In genomic region chr14:96125536-96125935, GRCh38 we compare ENCODE assay signal across 20 cellular contexts.
DNase-seq lines count a peak whose midpoint lies in the region; ATAC-seq and TF ChIP-seq lines count a peak whose summit lies in the region.
"Had no signal": no experiment of that assay in that cellular context is flagged by ENCODE, and none has a peak within 500 bp of the region (broad histone marks: within the 10 kb centered on the region; RNA-seq: fewer than 3 reads in every experiment).

No MANE protein-coding gene starts in this region.

- H3K4me1 ChIP-seq in mesenchymal stem cell (ENCODE audit: control insufficient read depth, insufficient read depth, low read depth, low read length) = peaks cover 2% of the 10 kb centered on the region
- peaks cover 0 to 14% of the 10 kb centered on the region in 2 donors for H3K4me1 ChIP-seq in left lung

- H4K8ac ChIP-seq in mesenchymal stem cell (ENCODE audit: low read length) = no peak overlapping the region

- no peak overlapping the region for H2AFZ ChIP-seq in mesenchymal stem cell (ENCODE audit: low read depth, low read length)

- no peak overlapping the region for H2BK5ac ChIP-seq in mesenchymal stem cell (ENCODE audit: low read depth, low read length, poor library complexity, severe bottlenecking)

- no peak overlapping the region for H3K27ac Mint-ChIP-seq in progenitor cell of endocrine pancreas

- no peak overlapping the region for H3K9ac ChIP-seq in mesenchymal stem cell (ENCODE audit: low read length)

- H3K27me3 ChIP-seq in mesenchymal stem cell (ENCODE audit: control insufficient read depth in 1 of 2, insufficient read depth in 1 of 2, low read length in 2 of 2) (no peaks in the 10 kb centered on the region), left lung (no peaks in the 10 kb centered on the region)

- no peak overlapping the region for H2BK15ac ChIP-seq in mesenchymal stem cell (ENCODE audit: low read depth, poor library complexity, severe bottlenecking)

- H3K23ac ChIP-seq in mesenchymal stem cell (ENCODE audit: low read length in 2 of 2) = no peak overlapping the region

- no peaks in the 10 kb centered on the region for H3K4me1 Mint-ChIP-seq in progenitor cell of endocrine pancreas (ENCODE audit: low read depth)

- H3K4ac ChIP-seq in mesenchymal stem cell (ENCODE audit: low read depth in 1 of 2, low read length in 2 of 2) = no peak overlapping the region

- H2AK5ac ChIP-seq in mesenchymal stem cell (ENCODE audit: low read length, severe bottlenecking) = no peak overlapping the region

- no peaks in the 10 kb centered on the region for H3K36me3 ChIP-seq in mesenchymal stem cell (ENCODE audit: control insufficient read depth in 1 of 2, insufficient read depth in 2 of 2, low read depth in 1 of 2, low read length in 2 of 2)
- no peaks in the 10 kb centered on the region for H3K36me3 ChIP-seq in left lung

- H3K18ac ChIP-seq in mesenchymal stem cell (ENCODE audit: low read depth in 1 of 2, low read length in 2 of 2) = no peak overlapping the region

- DNase-seq in NCI-H2196 (lab: John Stamatoyannopoulos, UW; ENCODE audit: unreplicated experiment) (peak; percentile 5), NCI-H2196 treated with DMSO at 0.1 percent for 48 hours (lab: John Stamatoyannopoulos, UW; ENCODE audit: unreplicated experiment) (no peak), EH (ENCODE audit: low read depth) (peak; percentile 41), amniotic epithelial cell (ENCODE audit: low read depth) (peak; percentile 42), mesenchymal stem cell (peak; percentile 26), progenitor cell of endocrine pancreas (ENCODE audit: low spot score, unreplicated experiment) (no peak), left lung (no peak)
- DNase-seq: activated CD4-positive, alpha-beta T cell treated with anti-CD3 and anti-CD28 coated beads, Interleukin-2, amount 50 U/mL, for 4 hours; activated T-cell treated with anti-CD3 and anti-CD28 coated beads, Interleukin-2, amount 50 U/mL, for 4 hours; effector CD8-positive, alpha-beta T cell; hypothalamus; kidney glomerular epithelial cell; MM.1S; NCI-H2081; NCI-H82; SW 1271 had no signal

- H3K14ac ChIP-seq in mesenchymal stem cell (ENCODE audit: low read length in 2 of 2) = no peak overlapping the region

- H2BK12ac ChIP-seq in mesenchymal stem cell (ENCODE audit: low read length in 2 of 2) = peak overlapping the region in 1 of 2 experiments; percentile 34

- H3K4me2 ChIP-seq in mesenchymal stem cell (ENCODE audit: low read length, poor library complexity, severe bottlenecking) = no peak overlapping the region
- H3K4me2 ChIP-seq: A549 had no signal

- WGBS in mesenchymal stem cell = 40% methylated on average over 1 of the region's 3 CpGs

- H3K27me3 Mint-ChIP-seq in progenitor cell of endocrine pancreas = peaks cover 3% of the 10 kb centered on the region

- no peak for ATAC-seq in GM21526 (IDR thresholded peaks at IDR 0.05; ENCODE audit: low FRiP score, unreplicated experiment)
- no peak for ATAC-seq in left lung
- ATAC-seq: A549, GM12878 had no signal

- peaks cover 3% of the 10 kb centered on the region for H3K9me3 Mint-ChIP-seq in progenitor cell of endocrine pancreas (ENCODE audit: low read depth)
- H3K9me3 Mint-ChIP-seq: activated T-cell treated with anti-CD3 and anti-CD28 coated beads, Interleukin-2, amount 50 U/mL, for 4 hours had no signal

- H2BK120ac ChIP-seq in mesenchymal stem cell (ENCODE audit: low read depth, low read length) = no peak overlapping the region

- H3K4me3 Mint-ChIP-seq in progenitor cell of endocrine pancreas (ENCODE audit: low read depth) = no peak overlapping the region

- H4K91ac ChIP-seq in mesenchymal stem cell (ENCODE audit: low read length) = no peak overlapping the region

- H3K4me3 ChIP-seq in mesenchymal stem cell (ENCODE audit: insufficient read depth in 1 of 2, low read depth in 1 of 2, low read length in 2 of 2) (no peak overlapping the region), left lung (no peak overlapping the region)
- H3K4me3 ChIP-seq: A549, GM12878, mucosa of descending colon had no signal

- H3K9me3 ChIP-seq in mesenchymal stem cell (ENCODE audit: control insufficient read depth, low read length) = no peaks in the 10 kb centered on the region
- H3K9me3 ChIP-seq in left lung = no peaks in the 10 kb centered on the region
- H3K9me3 ChIP-seq: A549, mucosa of descending colon had no signal

- intact Hi-C loops in left lung (cut with DNase I) = no loop called here

- no peaks in the 10 kb centered on the region for H3K36me3 Mint-ChIP-seq in progenitor cell of endocrine pancreas (ENCODE audit: insufficient read depth)

- no peak for TF ChIP-seq CTCF in progenitor cell of endocrine pancreas (IDR thresholded peaks at IDR 0.05; ENCODE audit: unreplicated experiment)
- no peak for TF ChIP-seq CTCF in left lung (IDR thresholded peaks at IDR 0.05)

- no peaks in the 10 kb centered on the region for H3K79me1 ChIP-seq in mesenchymal stem cell (replicated peaks; ENCODE audit: low read length, poor library complexity, severe bottlenecking)

- no peak overlapping the region for H3K27ac ChIP-seq in mesenchymal stem cell (ENCODE audit: low read length, poor library complexity, severe bottlenecking)
- H3K27ac ChIP-seq in left lung = no peak overlapping the region

Comparison
In these comparisons a context has a peak if more than half of its experiments do, and no peak if none do; other contexts are left out.
1. DNase-seq: peak in NCI-H2196 (single experiment), EH (single experiment), amniotic epithelial cell (single experiment) and mesenchymal stem cell (single experiment); none in NCI-H2196 treated with DMSO at 0.1 percent for 48 hours (single experiment), progenitor cell of endocrine pancreas (single experiment) and left lung (0 of 2).